11 cellular contexts compared by ENCODE assay signal in the genomic region with DNA sequence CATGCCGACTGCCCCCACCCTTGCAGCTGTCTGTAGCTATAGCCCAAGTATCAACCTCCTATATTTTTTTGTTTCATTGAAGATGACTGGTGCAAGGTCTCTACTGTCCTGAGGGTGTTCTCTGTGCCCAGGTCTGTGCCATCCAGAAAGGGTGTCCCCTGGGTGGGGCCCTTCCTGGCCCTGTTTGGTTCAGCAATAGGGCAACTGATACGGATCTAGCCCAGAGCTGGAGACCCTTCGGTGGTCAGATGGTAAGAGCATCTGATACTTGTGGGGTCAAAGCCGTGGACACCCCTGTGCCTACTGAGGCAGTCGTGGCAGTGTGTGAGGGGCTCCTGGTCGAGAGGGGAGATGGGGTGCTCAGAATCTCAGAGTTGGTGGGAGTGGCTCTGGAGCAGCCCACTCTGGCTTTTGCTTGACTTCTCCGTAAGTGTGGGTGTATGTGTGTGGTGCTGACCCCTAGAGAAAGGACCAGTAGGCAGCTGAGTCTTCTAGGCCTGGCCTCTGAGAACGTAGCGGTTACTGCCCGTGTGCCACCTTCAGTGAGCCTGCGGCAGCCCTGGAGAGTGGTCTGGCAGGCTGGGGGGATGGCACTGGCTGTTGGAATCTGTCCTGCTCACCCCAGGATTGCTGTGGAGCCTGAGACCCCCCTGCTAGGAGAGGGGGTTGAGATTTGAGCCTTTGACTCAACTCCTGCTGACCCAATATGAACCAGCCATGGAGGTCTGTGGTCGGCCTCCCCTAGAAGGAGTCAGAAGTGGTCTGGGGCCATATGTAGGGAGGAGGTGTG. TPM values are rescaled to one million over a fixed set of nuclear protein-coding genes. Genes with fewer than 3 reads are reported as not detected.
A peak's percentile ranks its signal among the peaks of the same experiment; 100 is the strongest.
DNase-seq lines count a peak whose midpoint lies in the region; ATAC-seq and TF ChIP-seq lines count a peak whose summit lies in the region.
"Had no signal": no experiment of that assay in that cellular context is flagged by ENCODE, and none has a peak within 500 bp of the region (broad histone marks: within the 10 kb centered on the region; RNA-seq: fewer than 3 reads in every experiment).

No MANE protein-coding gene starts in this region.

- H3K36me3 ChIP-seq in BLaER1 treated with 17β-estradiol and CSF1 and Interleukin-3, amounts not matched to agents 10 nM and 100 nM: peaks cover 14 to 23% (median 17%) of the 10 kb centered on the region in 11 experiments
- peaks cover 21% of the 10 kb centered on the region for H3K36me3 ChIP-seq in KOPT-K1 (ENCODE audit: insufficient read depth, low read length)
- H3K36me3 ChIP-seq in left lung: peaks cover 0 to 22% of the 10 kb centered on the region in 2 donors

- H4K20me1 ChIP-seq in BLaER1 treated with 17β-estradiol and CSF1 and Interleukin-3, amounts not matched to agents 10 nM and 100 nM: peaks cover 46 to 60% (median 59%) of the 10 kb centered on the region in 11 experiments; a peak in 21 of 22 replicates

- H3K9me3 Mint-ChIP-seq in central memory CD8-positive, alpha-beta T cell: no peaks in the 10 kb centered on the region
- H3K9me3 Mint-ChIP-seq in nephron: no peaks in the 10 kb centered on the region

- TF ChIP-seq CTCF in nephron (IDR thresholded peaks at IDR 0.05; ENCODE audit: unreplicated experiment in 3 of 3): no peak
- TF ChIP-seq CTCF in left lung (IDR thresholded peaks at IDR 0.05): no peak

- peak overlapping the region; percentile 87 to 100 (median 97) for H3K4me2 ChIP-seq in BLaER1 treated with 17β-estradiol and CSF1 and Interleukin-3, amounts not matched to agents 10 nM and 100 nM

- H3K27ac Mint-ChIP-seq in central memory CD8-positive, alpha-beta T cell (ENCODE audit: low read depth): peak overlapping the region; percentile 99
- H3K27ac Mint-ChIP-seq in nephron: peak overlapping the region; percentile 74 to 99 (median 94)

- H3K27me3 ChIP-seq in BLaER1 treated with 17β-estradiol and CSF1 and Interleukin-3, amounts not matched to agents 10 nM and 100 nM: no peaks in the 10 kb centered on the region
- no peaks in the 10 kb centered on the region for H3K27me3 ChIP-seq in left lung

- H3K4me1 Mint-ChIP-seq in central memory CD8-positive, alpha-beta T cell: peaks cover 52% of the 10 kb centered on the region
- H3K4me1 Mint-ChIP-seq in nephron: peaks cover 52% of the 10 kb centered on the region

- no peaks in the 10 kb centered on the region for H3K27me3 Mint-ChIP-seq in central memory CD8-positive, alpha-beta T cell
- H3K27me3 Mint-ChIP-seq in nephron (ENCODE audit: low read depth): no peaks in the 10 kb centered on the region

- H3K4me3 Mint-ChIP-seq in central memory CD8-positive, alpha-beta T cell: peak overlapping the region; percentile 97
- H3K4me3 Mint-ChIP-seq in nephron: peak overlapping the region; percentile 96 to 99 (median 98)

- peak overlapping the region; percentile 83 to 95 (median 89) for H3K4me3 ChIP-seq in BLaER1 treated with 17β-estradiol and CSF1 and Interleukin-3, amounts not matched to agents 10 nM and 100 nM
- H3K4me3 ChIP-seq in left lung: peak overlapping the region in 1 of 2 donors; percentile 89
- H3K4me3 ChIP-seq: mucosa of descending colon had no signal

- H3K36me3 Mint-ChIP-seq in central memory CD8-positive, alpha-beta T cell (ENCODE audit: insufficient read depth): peaks cover 18% of the 10 kb centered on the region
- peaks cover 8% of the 10 kb centered on the region for H3K36me3 Mint-ChIP-seq in nephron (ENCODE audit: low read depth)

- intact Hi-C loops in left lung (cut with DNase I): loop anchor here in 1 of 2 donors (5.0 kb wide), 1 partner anchor 75 kb away; a partner anchor contains a TSS

- peaks cover 67 to 82% (median 77%) of the 10 kb centered on the region in 10 experiments for H3K4me1 ChIP-seq in BLaER1 treated with 17β-estradiol and CSF1 and Interleukin-3, amounts not matched to agents 10 nM and 100 nM
- H3K4me1 ChIP-seq in left lung: peaks cover 16 to 63% of the 10 kb centered on the region in 2 donors

- no peak for ATAC-seq in central memory CD8-positive, alpha-beta T cell (replicated peaks; ENCODE audit: extremely low read depth, poor library complexity, severe bottlenecking)
- ATAC-seq in left lung (no peak), GM21786 (IDR thresholded peaks at IDR 0.05; ENCODE audit: unreplicated experiment) (no peak)
- ATAC-seq: mucosa of descending colon had no signal

- no peaks in the 10 kb centered on the region for H3K9me3 ChIP-seq in BLaER1 treated with 17β-estradiol and CSF1 and Interleukin-3, amounts not matched to agents 10 nM and 100 nM (replicated peaks in 1 of 11)
- no peaks in the 10 kb centered on the region for H3K9me3 ChIP-seq in KOPT-K1 (ENCODE audit: insufficient read depth, low read length, poor library complexity, severe bottlenecking)
- no peaks in the 10 kb centered on the region for H3K9me3 ChIP-seq in left lung
- H3K9me3 ChIP-seq: mucosa of descending colon had no signal

- DNase-seq in central memory CD8-positive, alpha-beta T cell (ENCODE audit: low spot score in 2 of 2): no peak
- DNase-seq in left lung: no peak
- DNase-seq in ureter (ENCODE audit: low spot score): no peak
- DNase-seq in kidney tubule cell (ENCODE audit: low spot score): no peak
- DNase-seq: activated CD4-positive, CD25-positive, alpha-beta regulatory T cell; NCI-H446 had no signal

- H3K9ac ChIP-seq in BLaER1 treated with 17β-estradiol and CSF1 and Interleukin-3, amounts not matched to agents 10 nM and 100 nM: peak overlapping the region; percentile 70 to 94 (median 87)

- H3K27ac ChIP-seq in BLaER1 treated with 17β-estradiol and CSF1 and Interleukin-3, amounts not matched to agents 10 nM and 100 nM: peak overlapping the region; percentile 47 to 96 (median 85); a peak in 21 of 22 replicates
- H3K27ac ChIP-seq in KOPT-K1 (ENCODE audit: low read depth, low read length, poor library complexity, severe bottlenecking) (peak overlapping the region; percentile 93), left lung (peak overlapping the region in 1 of 2 donors; percentile 95)

RNA-seq across cellular contexts. Expression of a gene that starts 2.7 kb away (rescaled TPM):
- total RNA-seq in left lung (10 to 100 TPM; 49.5 to 86.9 TPM), ureter (45.8 TPM)

RNA-seq across cellular contexts. Expression of a gene that starts 2.9 kb away (rescaled TPM):
- total RNA-seq in left lung (not detected), ureter (not detected)
- total RNA-seq: mucosa of descending colon had no signal

RNA-seq across cellular contexts. Expression of a gene that starts 33.6 kb away (rescaled TPM):
- total RNA-seq in left lung (10 to 100 TPM; 20.2 to 22.2 TPM), ureter (38.2 TPM)

RNA-seq across cellular contexts. Expression of a gene that starts 45.6 kb away (rescaled TPM):
- total RNA-seq in left lung (10 to 100 TPM; 25.4 to 28.3 TPM), ureter (104 TPM)
